In genomic region chr18:74869904-74870863, GRCh38 we compare ENCODE assay signal across 10 cellular contexts.
DNase-seq lines count a peak whose midpoint lies in the region; ATAC-seq and TF ChIP-seq lines count a peak whose summit lies in the region.
"Had no signal": no experiment of that assay in that cellular context is flagged by ENCODE, and none has a peak within 500 bp of the region (broad histone marks: within the 10 kb centered on the region; RNA-seq: fewer than 3 reads in every experiment).

No MANE protein-coding gene starts in this region.

- H2AK5ac ChIP-seq in neuronal stem cell (ENCODE audit: low read depth, low read length): no peak overlapping the region

- H2BK120ac ChIP-seq in neuronal stem cell (ENCODE audit: low read depth, low read length): no peak overlapping the region

- peaks cover 30% of the 10 kb centered on the region for H3K4me1 ChIP-seq in DOHH2 (ENCODE audit: control insufficient read depth, low read length)
- peaks cover 32% of the 10 kb centered on the region for H3K4me1 ChIP-seq in OCI-LY1 (ENCODE audit: insufficient read depth, low read length, severe bottlenecking)
- peaks cover 0 to 7% of the 10 kb centered on the region in 2 donors for H3K4me1 ChIP-seq in neuronal stem cell (ENCODE audit: control insufficient read depth in 2 of 2, insufficient read depth in 1 of 2, low read depth in 1 of 2, low read length in 2 of 2)

- H3K23ac ChIP-seq in neuronal stem cell (ENCODE audit: low read depth, low read length, poor library complexity): no peak overlapping the region

- H4K20me1 ChIP-seq in DOHH2 (ENCODE audit: control insufficient read depth, insufficient read depth, low read depth, low read length) (no peaks in the 10 kb centered on the region), OCI-LY1 (ENCODE audit: insufficient read depth, low read length) (no peaks in the 10 kb centered on the region)

- ATAC-seq in GM19372 (IDR thresholded peaks at IDR 0.05; ENCODE audit: low read depth, unreplicated experiment) (peak; percentile 87), HG02970 (IDR thresholded peaks at IDR 0.05; ENCODE audit: low FRiP score, unreplicated experiment) (peak; percentile 60)
- ATAC-seq: activated naive CD8-positive, alpha-beta T cell treated with anti-CD3 and anti-CD28 coated beads, Interleukin-2, amount 50 U/mL, for 24 hours had no signal

- H2BK5ac ChIP-seq in neuronal stem cell (ENCODE audit: low read length): no peak overlapping the region

- no peaks in the 10 kb centered on the region for H3K79me1 ChIP-seq in neuronal stem cell (ENCODE audit: low read depth, low read length)

- no peak overlapping the region for H4K91ac ChIP-seq in neuronal stem cell (ENCODE audit: low read depth, low read length, poor library complexity)

- 0 out of 2 replicates have a peak, but pooled peaks cover 2% of the 10 kb centered on the region for H3F3A ChIP-seq in DOHH2 (ENCODE audit: control insufficient read depth, insufficient read depth)
- H3F3A ChIP-seq in OCI-LY1 (ENCODE audit: insufficient read depth, low read length): no peaks in the 10 kb centered on the region

- H3K9me2 ChIP-seq in DOHH2 (replicated peaks; ENCODE audit: control insufficient read depth, low read length) (no peaks in the 10 kb centered on the region), OCI-LY1 (ENCODE audit: low read depth, low read length) (no peaks in the 10 kb centered on the region)

- no peak overlapping the region for H4K8ac ChIP-seq in neuronal stem cell (ENCODE audit: low read depth, low read length)

- H2BK12ac ChIP-seq in neuronal stem cell (ENCODE audit: low read length): no peak overlapping the region

- H3K9ac ChIP-seq in OCI-LY1 (ENCODE audit: low read length): peak overlapping the region; percentile 13; the same call in 1 of the 2 replicates
- no peak overlapping the region for H3K9ac ChIP-seq in neuronal stem cell (ENCODE audit: low read depth, low read length, poor library complexity)

- H2AFZ ChIP-seq in OCI-LY1 (ENCODE audit: low read length) (0 out of 2 replicates have a peak overlapping the region, but pooled peaks have one; percentile 7), neuronal stem cell (ENCODE audit: low read length) (no peak overlapping the region)

- DNase-seq in NCI-H2196 (lab: John Stamatoyannopoulos, UW; ENCODE audit: unreplicated experiment) (no peak), neuronal stem cell (ENCODE audit: low spot score) (no peak), mesenteric fat pad (ENCODE audit: low spot score) (no peak)
- no peak for DNase-seq in stimulated activated CD4-positive, alpha-beta T cell treated with anti-CD3 and anti-CD28 coated beads, Interleukin-15, amount 100 ng/mL, for 24 hours
- DNase-seq: activated naive CD8-positive, alpha-beta T cell treated with anti-CD3 and anti-CD28 coated beads, Interleukin-2, amount 50 U/mL, for 24 hours had no signal

- H3K18ac ChIP-seq in neuronal stem cell (ENCODE audit: low read length): no peak overlapping the region

- H3K79me2 ChIP-seq in DOHH2 (ENCODE audit: control insufficient read depth, low read length): no peaks in the 10 kb centered on the region
- no peaks in the 10 kb centered on the region for H3K79me2 ChIP-seq in OCI-LY1 (ENCODE audit: insufficient read depth, low read length)

- WGBS in neuronal stem cell (ENCODE audit: extremely low coverage in 2 of 2, insufficient read length in 2 of 2, insufficient replicate concordance in 1 of 2), 2 donors: no CpG with 5 or more reads among the region's 5 CpGs

- H2BK15ac ChIP-seq in neuronal stem cell (ENCODE audit: low read length): no peak overlapping the region

- TF ChIP-seq CTCF in DOHH2 (IDR thresholded peaks at IDR 0.05; ENCODE audit: low read depth, low read length, poor library complexity, severe bottlenecking) (no peak), OCI-LY1 (IDR thresholded peaks at IDR 0.05; ENCODE audit: low read length) (no peak)

- no peak overlapping the region for H3K14ac ChIP-seq in neuronal stem cell (ENCODE audit: low read length)

- H3K4ac ChIP-seq in neuronal stem cell (ENCODE audit: low read length): no peak overlapping the region

- H3K9me3 ChIP-seq in DOHH2 (ENCODE audit: control insufficient read depth, insufficient read depth, low read length) (no peaks in the 10 kb centered on the region), OCI-LY1 (ENCODE audit: low read length) (no peaks in the 10 kb centered on the region), neuronal stem cell (replicated peaks in 1 of 2; ENCODE audit: control insufficient read depth in 2 of 2, insufficient read depth in 1 of 2, low read depth in 1 of 2, low read length in 2 of 2) (no peaks in the 10 kb centered on the region)

- peak overlapping the region; percentile 73 for H3K27ac ChIP-seq in DOHH2 (ENCODE audit: low read depth, low read length)
- peak overlapping the region; percentile 58 for H3K27ac ChIP-seq in OCI-LY1 (ENCODE audit: low read depth, low read length, poor library complexity, severe bottlenecking)
- no peak overlapping the region for H3K27ac ChIP-seq in neuronal stem cell (replicated peaks; ENCODE audit: low read length)
- H3K27ac ChIP-seq: VCaP had no signal

- H3K27me3 ChIP-seq in DOHH2 (ENCODE audit: control insufficient read depth, low read length) (no peaks in the 10 kb centered on the region), OCI-LY1 (ENCODE audit: insufficient read depth, low read length) (no peaks in the 10 kb centered on the region), neuronal stem cell (ENCODE audit: control insufficient read depth in 3 of 3, insufficient read depth in 3 of 3, low read depth in 1 of 3, low read length in 3 of 3) (no peaks in the 10 kb centered on the region)

- H3K36me3 ChIP-seq in DOHH2 (ENCODE audit: control insufficient read depth, low read length) (no peaks in the 10 kb centered on the region), OCI-LY1 (ENCODE audit: insufficient read depth, low read length) (no peaks in the 10 kb centered on the region), neuronal stem cell (replicated peaks in 1 of 2; ENCODE audit: control insufficient read depth in 2 of 2, insufficient read depth in 2 of 2, low read length in 2 of 2) (no peaks in the 10 kb centered on the region)

- H3K4me3 ChIP-seq in DOHH2 (ENCODE audit: low read length): peak overlapping the region; percentile 53
- H3K4me3 ChIP-seq in OCI-LY1 (ENCODE audit: low read depth, low read length, poor library complexity, severe bottlenecking): no peak overlapping the region
- no peak overlapping the region for H3K4me3 ChIP-seq in neuronal stem cell (ENCODE audit: low read length in 2 of 2)

- peak overlapping the region; percentile 71 for H3K4me2 ChIP-seq in DOHH2 (ENCODE audit: low read length)
- H3K4me2 ChIP-seq in OCI-LY1 (ENCODE audit: low read length): peak overlapping the region; percentile 55
- no peak overlapping the region for H3K4me2 ChIP-seq in neuronal stem cell (ENCODE audit: insufficient read depth, low read length, poor library complexity, severe bottlenecking)
